ENCODE assay signal across 30 cellular contexts in genomic region chr6:9233686-9234085, GRCh38.
"Had no signal": no experiment of that assay in that cellular context is flagged by ENCODE, and none has a peak within 500 bp of the region (broad histone marks: within the 10 kb centered on the region; RNA-seq: fewer than 3 reads in every experiment).

No MANE protein-coding gene starts in this region.

- H3K4me3 ChIP-seq: pancreas, prostate gland, smooth muscle cell, stomach, thyroid gland, upper lobe of left lung had no signal

- DNase-seq: activated CD4-positive, alpha-beta memory T cell treated with anti-CD3 and anti-CD28 coated beads, Interleukin-2, amount 10 ng/mL, durations not matched to agents 7 days and 5 days; activated CD4-positive, alpha-beta T cell treated with anti-CD3 and anti-CD28 coated beads for 1 hour; activated CD4-positive, alpha-beta T cell treated with anti-CD3 and anti-CD28 coated beads, Interleukin-2, amount 10 ng/mL, durations not matched to agents 7 days and 5 days; activated CD8-positive, alpha-beta memory T cell treated with anti-CD3 and anti-CD28 coated beads, Interleukin-2, amount 50 U/mL, for 48 hours; activated gamma-delta T cell; activated naive CD4-positive, alpha-beta T cell treated with anti-CD3 and anti-CD28 coated beads, Interleukin-2, amount 10 ng/mL, durations not matched to agents 7 days and 5 days; activated naive CD8-positive, alpha-beta T cell treated with anti-CD3 and anti-CD28 coated beads, Interleukin-2, amount 10 ng/mL, durations not matched to agents 7 days and 5 days; activated T-cell treated with anti-CD3 and anti-CD28 coated beads, Interleukin-2, amount 50 U/mL, for 24 hours; brain microvascular endothelial cell; caudate nucleus; cortex of kidney; effector memory CD8-positive, alpha-beta T cell; glutamatergic neuron; islet precursor cell; left colon; midbrain; naive thymus-derived CD4-positive, alpha-beta T cell; nucleus accumbens; pancreas; stimulated activated CD4-positive, alpha-beta T cell treated with anti-CD3 and anti-CD28 coated beads, Interleukin-1b, Interleukin-23, amount 100 ng/mL, for 48 hours; stimulated activated CD4-positive, alpha-beta T cell treated with anti-CD3 and anti-CD28 coated beads, Interleukin-4, amount 100 ng/mL, for 4 hours; stimulated activated CD8-positive, alpha-beta memory T cell treated with anti-CD3 and anti-CD28 coated beads, Interleukin-4, amount 100 ng/mL, for 48 hours; stomach; T-helper 2 cell; thyroid gland; upper lobe of left lung had no signal

- ATAC-seq: effector memory CD8-positive, alpha-beta T cell; left colon; naive thymus-derived CD4-positive, alpha-beta T cell; pancreas; stimulated activated memory B cell treated with anti-CD40 and anti-IgM and Interleukin-4, amounts not matched to agents 10 μg/mL and 1 μg/mL and 100 μg/mL, for 72 hours; WTC11 had no signal
